ENCODE assay signal across 15 cellular contexts in genomic region chr11:29093416-29093815, GRCh38.
DNase-seq lines count a peak whose midpoint lies in the region; ATAC-seq and TF ChIP-seq lines count a peak whose summit lies in the region.
"Had no signal": no experiment of that assay in that cellular context is flagged by ENCODE, and none has a peak within 500 bp of the region (broad histone marks: within the 10 kb centered on the region; RNA-seq: fewer than 3 reads in every experiment).

No MANE protein-coding gene starts in this region.

- no peaks in the 10 kb centered on the region for H3K79me1 ChIP-seq in IMR-90 (ENCODE audit: low read depth in 1 of 2, low read length in 2 of 2)
- H3K79me1 ChIP-seq in mesenchymal stem cell (replicated peaks; ENCODE audit: low read length, poor library complexity, severe bottlenecking), result no peaks in the 10 kb centered on the region

- H2BK120ac ChIP-seq in IMR-90 (ENCODE audit: low read depth, low read length) (peak overlapping the region; percentile 99; the same call in 1 of the 2 replicates), mesenchymal stem cell (ENCODE audit: low read depth, low read length) (no peak overlapping the region)

- H4K20me1 ChIP-seq in IMR-90 (ENCODE audit: insufficient read depth, low read length), result no peaks in the 10 kb centered on the region
- H4K20me1 ChIP-seq: BLaER1 treated with 17β-estradiol and CSF1 and Interleukin-3, amounts not matched to agents 10 nM and 100 nM had no signal

- H2BK5ac ChIP-seq in IMR-90 (ENCODE audit: low read depth, low read length, poor library complexity, severe bottlenecking) (peak overlapping the region; percentile 100), mesenchymal stem cell (ENCODE audit: low read depth, low read length, poor library complexity, severe bottlenecking) (no peak overlapping the region)

- H3K4ac ChIP-seq in IMR-90 (ENCODE audit: low read depth, low read length) (peak overlapping the region; percentile 97; the same call in 1 of the 2 replicates), mesenchymal stem cell (ENCODE audit: low read depth in 1 of 2, low read length in 2 of 2) (no peak overlapping the region)

- TF ChIP-seq POLR2A in IMR-90 (IDR thresholded peaks at IDR 0.05; ENCODE audit: low read depth, low read length), result no peak

- in situ Hi-C loops in IMR-90 (cut with MboI; ENCODE audit: low sequenced_read_pairs), result no loop called here

- H3K18ac ChIP-seq in IMR-90 (ENCODE audit: low read depth, low read length), result peak overlapping the region; percentile 100
- no peak overlapping the region for H3K18ac ChIP-seq in mesenchymal stem cell (ENCODE audit: low read depth in 1 of 2, low read length in 2 of 2)

- H2BK15ac ChIP-seq in IMR-90 (ENCODE audit: low read depth, low read length) (no peak overlapping the region), mesenchymal stem cell (ENCODE audit: low read depth, poor library complexity, severe bottlenecking) (no peak overlapping the region)

- H3K27me3 ChIP-seq in IMR-90 (ENCODE audit: control insufficient read depth, insufficient read depth, low read length) (no peaks in the 10 kb centered on the region), mesenchymal stem cell (ENCODE audit: control insufficient read depth in 1 of 2, insufficient read depth in 1 of 2, low read length in 2 of 2) (no peaks in the 10 kb centered on the region)
- H3K27me3 ChIP-seq: BLaER1 treated with 17β-estradiol and CSF1 and Interleukin-3, amounts not matched to agents 10 nM and 100 nM; upper lobe of right lung had no signal

- no peak overlapping the region for H3K27ac Mint-ChIP-seq in endothelial cell (ENCODE audit: unreplicated experiment)
- H3K27ac Mint-ChIP-seq: naive B cell had no signal

- BruUV-seq in IMR-90 (replicated peaks; lab: Mats Ljungman, UMichigan), result no TSS peak

- H3K4me3 Mint-ChIP-seq in endothelial cell (ENCODE audit: unreplicated experiment), result no peak overlapping the region
- H3K4me3 Mint-ChIP-seq: naive B cell had no signal

- no peak overlapping the region for H4K5ac ChIP-seq in IMR-90 (ENCODE audit: low read depth, low read length)

- H3K27ac ChIP-seq in IMR-90 (ENCODE audit: insufficient read depth, low read length), result peak overlapping the region; percentile 88
- H3K27ac ChIP-seq in mesenchymal stem cell (ENCODE audit: low read length, poor library complexity, severe bottlenecking), result no peak overlapping the region
- H3K27ac ChIP-seq: BLaER1 treated with 17β-estradiol and CSF1 and Interleukin-3, amounts not matched to agents 10 nM and 100 nM; upper lobe of right lung had no signal

- H2AFZ ChIP-seq in IMR-90 (replicated peaks; ENCODE audit: low read length, poor library complexity) (no peak overlapping the region), mesenchymal stem cell (ENCODE audit: low read depth, low read length) (no peak overlapping the region)

- ATAC-seq in IMR-90 (ENCODE audit: low read depth) (peak; percentile 83), HG03159 (IDR thresholded peaks at IDR 0.05; ENCODE audit: unreplicated experiment) (no peak), GM19351 (IDR thresholded peaks at IDR 0.05; ENCODE audit: unreplicated experiment) (no peak), HG03342 (IDR thresholded peaks at IDR 0.05; ENCODE audit: unreplicated experiment) (no peak)
- ATAC-seq: upper lobe of right lung had no signal

- H3K56ac ChIP-seq in IMR-90 (ENCODE audit: extremely low read depth, insufficient read depth, low read length), result no peak overlapping the region

- dilution Hi-C loops in IMR-90 (cut with HindIII; ENCODE audit: low sequenced_read_pairs, unreplicated experiment), result no loop called here

- DNase-seq in AG10803 (ENCODE audit: low read depth) (peak; percentile 70), IMR-90 (peak; percentile 63), cardiac fibroblast (ENCODE audit: low read depth in 2 of 2) (peak; percentile 55 to 65), mesenchymal stem cell (peak; percentile 13), endothelial cell (ENCODE audit: low spot score) (no peak)
- DNase-seq: activated CD4-positive, CD25-positive, alpha-beta regulatory T cell; activated CD8-positive, alpha-beta memory T cell treated with anti-CD3 and anti-CD28 coated beads, Interleukin-2, amount 50 U/mL, for 48 hours; glutamatergic neuron; naive B cell; NCI-H446 treated with DMSO at 0.1 percent for 48 hours; upper lobe of right lung had no signal

- H2AK9ac ChIP-seq in IMR-90 (replicated peaks; ENCODE audit: low read depth, low read length, poor library complexity), result no peak overlapping the region

- no peaks in the 10 kb centered on the region for H3K36me3 Mint-ChIP-seq in endothelial cell (ENCODE audit: low read depth, unreplicated experiment)
- H3K36me3 Mint-ChIP-seq: naive B cell had no signal

- H3K9me3 Mint-ChIP-seq in endothelial cell (ENCODE audit: unreplicated experiment), result no peaks in the 10 kb centered on the region

- no peaks in the 10 kb centered on the region for H3K36me3 ChIP-seq in IMR-90 (ENCODE audit: control insufficient read depth, insufficient read depth, low read length)
- H3K36me3 ChIP-seq in mesenchymal stem cell (ENCODE audit: control insufficient read depth in 1 of 2, insufficient read depth in 2 of 2, low read depth in 1 of 2, low read length in 2 of 2), result no peaks in the 10 kb centered on the region
- H3K36me3 ChIP-seq: BLaER1 treated with 17β-estradiol and CSF1 and Interleukin-3, amounts not matched to agents 10 nM and 100 nM; upper lobe of right lung had no signal

- H2BK12ac ChIP-seq in mesenchymal stem cell (ENCODE audit: low read length in 2 of 2), result no peak overlapping the region

- H2BK20ac ChIP-seq in IMR-90 (ENCODE audit: low read depth, low read length), result peak overlapping the region; percentile 96; the same call in 1 of the 2 replicates

- no peak for TF ChIP-seq CTCF in AG10803 (conservative IDR thresholded peaks at IDR 0.05; ENCODE audit: low read length)
- TF ChIP-seq CTCF in IMR-90 (conservative IDR thresholded peaks at IDR 0.05; ENCODE audit: low read depth, low read length), result no peak
- TF ChIP-seq CTCF in cardiac fibroblast (IDR thresholded peaks at IDR 0.05; ENCODE audit: low read depth, low read length), result no peak
- TF ChIP-seq CTCF in endothelial cell (IDR thresholded peaks at IDR 0.05; ENCODE audit: unreplicated experiment), result no peak

- H2AK5ac ChIP-seq in IMR-90 (ENCODE audit: low read depth, low read length) (no peak overlapping the region), mesenchymal stem cell (ENCODE audit: low read length, severe bottlenecking) (no peak overlapping the region)

- H4K8ac ChIP-seq in IMR-90 (ENCODE audit: low read depth in 2 of 2, low read length in 2 of 2) (peak overlapping the region in 1 of 2 experiments; percentile 90; a peak in 3 of 4 replicates), mesenchymal stem cell (ENCODE audit: low read length) (no peak overlapping the region)

- H3K14ac ChIP-seq in IMR-90 (replicated peaks; ENCODE audit: low read depth, low read length) (no peak overlapping the region), mesenchymal stem cell (ENCODE audit: low read length in 2 of 2) (no peak overlapping the region)

- H3K27me3 Mint-ChIP-seq in endothelial cell (ENCODE audit: unreplicated experiment), result no peaks in the 10 kb centered on the region
- H3K27me3 Mint-ChIP-seq: naive B cell had no signal

- no peak overlapping the region for H3K9ac ChIP-seq in IMR-90 (ENCODE audit: low read depth, low read length)
- H3K9ac ChIP-seq in mesenchymal stem cell (ENCODE audit: low read length), result no peak overlapping the region
- H3K9ac ChIP-seq: BLaER1 treated with 17β-estradiol and CSF1 and Interleukin-3, amounts not matched to agents 10 nM and 100 nM had no signal

- H4K91ac ChIP-seq in IMR-90 (ENCODE audit: insufficient read depth, low read depth, low read length) (no peak overlapping the region), mesenchymal stem cell (ENCODE audit: low read length) (no peak overlapping the region)

- H3K9me3 ChIP-seq in IMR-90 (ENCODE audit: control insufficient read depth, insufficient read depth, low read length) (no peaks in the 10 kb centered on the region), mesenchymal stem cell (ENCODE audit: control insufficient read depth, low read length) (no peaks in the 10 kb centered on the region)
- H3K9me3 ChIP-seq: upper lobe of right lung had no signal

- POLR2A ChIA-PET in IMR-90 (lab: Charles Lee; ENCODE audit: unreplicated experiment), result no interaction called here

- intact Hi-C loops in IMR-90 (cut with micrococcal nuclease), result no loop called here

- TF ChIP-seq RAD21 in IMR-90 (IDR thresholded peaks at IDR 0.05; ENCODE audit: low read length), result no peak

- H3K4me3 ChIP-seq in AG10803 (ENCODE audit: low read length) (no peak overlapping the region), IMR-90 (ENCODE audit: insufficient read depth, low read depth, low read length) (no peak overlapping the region), cardiac fibroblast (replicated peaks in 1 of 2; ENCODE audit: low read depth in 2 of 2, low read length in 2 of 2) (no peak overlapping the region), mesenchymal stem cell (ENCODE audit: insufficient read depth in 1 of 2, low read depth in 1 of 2, low read length in 2 of 2) (no peak overlapping the region)
- H3K4me3 ChIP-seq: BLaER1 treated with 17β-estradiol and CSF1 and Interleukin-3, amounts not matched to agents 10 nM and 100 nM; upper lobe of right lung had no signal

- no peak overlapping the region for H3K4me2 ChIP-seq in IMR-90 (ENCODE audit: low read depth, low read length)
- no peak overlapping the region for H3K4me2 ChIP-seq in mesenchymal stem cell (ENCODE audit: low read length, poor library complexity, severe bottlenecking)
- H3K4me2 ChIP-seq: BLaER1 treated with 17β-estradiol and CSF1 and Interleukin-3, amounts not matched to agents 10 nM and 100 nM had no signal

- H3K4me1 ChIP-seq in IMR-90 (ENCODE audit: control insufficient read depth, insufficient read depth, low read length) (peaks cover 11% of the 10 kb centered on the region), mesenchymal stem cell (ENCODE audit: control insufficient read depth, insufficient read depth, low read depth, low read length) (no peaks in the 10 kb centered on the region)
- H3K4me1 ChIP-seq: BLaER1 treated with 17β-estradiol and CSF1 and Interleukin-3, amounts not matched to agents 10 nM and 100 nM; upper lobe of right lung had no signal

- H3K9me1 ChIP-seq in IMR-90 (ENCODE audit: insufficient read depth, low read length), result no peaks in the 10 kb centered on the region; the same call in 1 of the 2 replicates

- H3K4me1 Mint-ChIP-seq in endothelial cell (ENCODE audit: unreplicated experiment), result no peaks in the 10 kb centered on the region
- H3K4me1 Mint-ChIP-seq: naive B cell had no signal

- CTCF ChIA-PET in IMR-90 (lab: Yijun Ruan, JAX), result no interaction called here

- H3K23ac ChIP-seq in IMR-90 (ENCODE audit: low read depth, low read length) (no peak overlapping the region), mesenchymal stem cell (ENCODE audit: low read length in 2 of 2) (no peak overlapping the region)

TF ChIP-seq in IMR-90, 13 proteins besides CTCF, POLR2A, EP300 and RAD21 (continues in another document):
- no peak for TF ChIP-seq FOS (IDR thresholded peaks at IDR 0.05; ENCODE audit: low read depth, low read length)
